34 cellular contexts compared by ENCODE assay signal in the genomic region with DNA sequence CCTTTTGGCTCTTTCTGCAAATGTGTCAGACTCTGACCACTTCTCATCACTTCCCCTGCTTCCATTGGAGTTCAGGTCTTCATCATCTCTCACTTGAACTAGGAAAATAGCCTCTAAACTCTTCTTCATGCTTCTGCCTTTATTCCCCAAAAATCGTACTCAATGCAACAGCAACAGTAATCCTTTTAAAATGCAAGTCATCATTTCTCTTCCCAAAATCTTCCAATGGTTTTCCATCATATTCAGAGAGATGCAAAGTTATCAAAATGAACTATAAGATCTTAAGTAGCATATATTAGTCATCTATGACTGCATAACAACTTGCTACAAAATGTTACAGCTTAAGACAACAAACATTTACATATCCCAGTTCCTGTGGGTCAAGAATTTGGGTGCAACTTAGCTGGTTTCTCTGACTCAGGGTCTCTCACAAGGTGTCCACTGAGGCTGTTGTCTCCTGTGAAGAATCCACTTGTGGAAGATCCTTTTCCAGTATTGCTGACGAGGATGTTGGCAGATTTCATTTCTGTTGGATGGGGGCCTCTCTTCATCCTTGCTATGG. TPM values are rescaled to one million over a fixed set of nuclear protein-coding genes. Genes with fewer than 3 reads are reported as not detected.
DNase-seq lines count a peak whose midpoint lies in the region; FAIRE-seq and TF ChIP-seq lines count a peak whose summit lies in the region.
"Had no signal": no experiment of that assay in that cellular context is flagged by ENCODE, and none has a peak within 500 bp of the region (broad histone marks: within the 10 kb centered on the region; RNA-seq: fewer than 3 reads in every experiment).

No MANE protein-coding gene starts in this region.

- no peaks in the 10 kb centered on the region for H4K20me1 ChIP-seq in astrocyte (ENCODE audit: insufficient read depth, low read length)

- H3K4me1 Mint-ChIP-seq in astrocyte (ENCODE audit: low read depth, unreplicated experiment) = peaks cover 14% of the 10 kb centered on the region
- H3K4me1 Mint-ChIP-seq: activated naive CD4-positive, alpha-beta T cell treated with anti-CD3 and anti-CD28 coated beads, Interleukin-2, amount 10 ng/mL, durations not matched to agents 7 days and 5 days; naive B cell; stimulated activated naive B cell treated with anti-CD40 and anti-IgM and Interleukin-4, amounts not matched to agents 10 μg/mL and 1 μg/mL and 100 μg/mL, for 72 hours had no signal

- no peak overlapping the region for H2AFZ ChIP-seq in astrocyte (ENCODE audit: low read depth, low read length)

- FAIRE-seq in astrocyte (lab: Jason Lieb, UNC) = no peak
- FAIRE-seq: G401.6, kidney had no signal

- no peaks in the 10 kb centered on the region for H3K36me3 Mint-ChIP-seq in astrocyte (ENCODE audit: low read depth, unreplicated experiment)
- H3K36me3 Mint-ChIP-seq: activated CD4-positive, alpha-beta memory T cell treated with anti-CD3 and anti-CD28 coated beads for 36 hours; activated naive CD4-positive, alpha-beta T cell treated with anti-CD3 and anti-CD28 coated beads, Interleukin-2, amount 10 ng/mL, durations not matched to agents 7 days and 5 days; naive B cell; stimulated activated naive B cell treated with anti-CD40 and anti-IgM and Interleukin-4, amounts not matched to agents 10 μg/mL and 1 μg/mL and 100 μg/mL, for 72 hours had no signal

- no peak overlapping the region for H3K27ac Mint-ChIP-seq in astrocyte (ENCODE audit: unreplicated experiment)
- H3K27ac Mint-ChIP-seq: activated CD4-positive, alpha-beta memory T cell treated with anti-CD3 and anti-CD28 coated beads for 36 hours; activated naive CD4-positive, alpha-beta T cell treated with anti-CD3 and anti-CD28 coated beads, Interleukin-2, amount 10 ng/mL, durations not matched to agents 7 days and 5 days; H9; naive B cell; stimulated activated naive B cell treated with anti-CD40 and anti-IgM and Interleukin-4, amounts not matched to agents 10 μg/mL and 1 μg/mL and 100 μg/mL, for 72 hours had no signal

- no peaks in the 10 kb centered on the region for H3K79me2 ChIP-seq in astrocyte (ENCODE audit: insufficient read depth, low read length)

- H3K4me3 ChIP-seq in astrocyte (ENCODE audit: insufficient read depth, low read depth, low read length) = no peak overlapping the region
- no peak overlapping the region for H3K4me3 ChIP-seq in fibroblast of the aortic adventitia (ENCODE audit: low read depth, low read length)
- H3K4me3 ChIP-seq: cardiac muscle cell, colonic mucosa, psoas muscle had no signal

- no peak overlapping the region for H3K4me3 Mint-ChIP-seq in astrocyte (ENCODE audit: unreplicated experiment)
- H3K4me3 Mint-ChIP-seq: activated CD4-positive, alpha-beta memory T cell treated with anti-CD3 and anti-CD28 coated beads for 36 hours; activated naive CD4-positive, alpha-beta T cell treated with anti-CD3 and anti-CD28 coated beads, Interleukin-2, amount 10 ng/mL, durations not matched to agents 7 days and 5 days; H9; naive B cell; stimulated activated naive B cell treated with anti-CD40 and anti-IgM and Interleukin-4, amounts not matched to agents 10 μg/mL and 1 μg/mL and 100 μg/mL, for 72 hours had no signal

- H3K4me2 ChIP-seq in astrocyte (ENCODE audit: low read length) = peak overlapping the region; percentile 66

- no peaks in the 10 kb centered on the region for H3K27me3 Mint-ChIP-seq in astrocyte (ENCODE audit: low read depth, unreplicated experiment)
- H3K27me3 Mint-ChIP-seq: activated CD4-positive, alpha-beta memory T cell treated with anti-CD3 and anti-CD28 coated beads for 36 hours; activated naive CD4-positive, alpha-beta T cell treated with anti-CD3 and anti-CD28 coated beads, Interleukin-2, amount 10 ng/mL, durations not matched to agents 7 days and 5 days; naive B cell; stimulated activated naive B cell treated with anti-CD40 and anti-IgM and Interleukin-4, amounts not matched to agents 10 μg/mL and 1 μg/mL and 100 μg/mL, for 72 hours had no signal

- peak overlapping the region; percentile 49 for H3K27ac ChIP-seq in astrocyte (ENCODE audit: low read depth, low read length)
- H3K27ac ChIP-seq: C4-2B, cardiac muscle cell, colonic mucosa, psoas muscle had no signal

- TF ChIP-seq CTCF in astrocyte (IDR thresholded peaks at IDR 0.05; ENCODE audit: insufficient read depth, low read depth, low read length) (no peak), fibroblast of the aortic adventitia (IDR thresholded peaks at IDR 0.05; ENCODE audit: insufficient read depth, low read length) (no peak), GM10248 (IDR thresholded peaks at IDR 0.05; ENCODE audit: control extremely low read depth, extremely low read depth, low read depth, missing control alignments) (no peak)

- peaks cover 11% of the 10 kb centered on the region for H3K4me1 ChIP-seq in astrocyte (ENCODE audit: insufficient read depth, low read length)
- H3K4me1 ChIP-seq: colonic mucosa, psoas muscle had no signal

- CTCF ChIA-PET in GM10248 (lab: Yijun Ruan, JAX) = no interaction called here

- peak; percentile 12 for DNase-seq in HT1080 (ENCODE audit: low read depth)
- DNase-seq in astrocyte (ENCODE audit: low read depth) = peak; percentile 32
- DNase-seq in fibroblast of the aortic adventitia (ENCODE audit: low read depth) = peak; percentile 13
- DNase-seq in renal cortical epithelial cell (ENCODE audit: low read depth) = peak; percentile 6
- DNase-seq in GM10248 (ENCODE audit: extremely low spot score) = no peak
- DNase-seq in SIG-M5 treated with dmso at 0.1 percent for 504 hours (lab: John Stamatoyannopoulos, UW; ENCODE audit: unreplicated experiment) = no peak
- DNase-seq in DMS53 treated with DMSO at 0.1 percent for 48 hours (lab: John Stamatoyannopoulos, UW; ENCODE audit: unreplicated experiment) = no peak
- DNase-seq: activated CD4-positive, alpha-beta memory T cell treated with anti-CD3 and anti-CD28 coated beads for 36 hours; activated CD4-positive, CD25-positive, alpha-beta regulatory T cell treated with anti-CD3 and anti-CD28 coated beads, Interleukin-2, amount 50 U/mL, for 72 hours; activated CD8-positive, alpha-beta memory T cell treated with anti-CD3 and anti-CD28 coated beads, Interleukin-2, amount 50 U/mL, for 4 hours; activated naive CD4-positive, alpha-beta T cell treated with anti-CD3 and anti-CD28 coated beads, Interleukin-2, amount 10 ng/mL, durations not matched to agents 7 days and 5 days; amniotic stem cell; colonic mucosa; COR-L47; effector CD4-positive, alpha-beta T cell; H9; head of caudate nucleus; kidney; left ventricle myocardium superior; midbrain; naive B cell; NCI-H1105; NCI-H187; NCI-H2171 treated with DMSO at 0.1 percent for 48 hours; NCI-H524; occipital lobe; psoas muscle; stimulated activated naive B cell treated with anti-CD40 and anti-IgM and Interleukin-4, amounts not matched to agents 10 μg/mL and 1 μg/mL and 100 μg/mL, for 72 hours; substantia nigra; T-helper 2 cell; trophoblast cell had no signal

- no peaks in the 10 kb centered on the region for H3K9me3 ChIP-seq in astrocyte (ENCODE audit: insufficient read depth, low read depth, low read length)
- H3K9me3 ChIP-seq: colonic mucosa, psoas muscle had no signal

- POLR2A ChIA-PET in GM10248 (lab: Yijun Ruan, JAX) = no interaction called here

- peak overlapping the region; percentile 24 for H3K9ac ChIP-seq in astrocyte (ENCODE audit: low read length)

- no peaks in the 10 kb centered on the region for H3K9me3 Mint-ChIP-seq in astrocyte (ENCODE audit: unreplicated experiment)
- H3K9me3 Mint-ChIP-seq: activated CD4-positive, alpha-beta memory T cell treated with anti-CD3 and anti-CD28 coated beads for 36 hours; H9 had no signal

- H3K27me3 ChIP-seq in astrocyte (ENCODE audit: insufficient read depth, low read length) = no peaks in the 10 kb centered on the region
- H3K27me3 ChIP-seq: cardiac muscle cell, colonic mucosa had no signal

- H3K36me3 ChIP-seq in astrocyte (ENCODE audit: insufficient read depth, low read length) = no peaks in the 10 kb centered on the region
- H3K36me3 ChIP-seq: cardiac muscle cell, colonic mucosa had no signal

RNA-seq across cellular contexts. Expression of a gene that starts 31.0 kb away (rescaled TPM):
- 9.3 and 9.5 TPM in 2 replicates for total RNA-seq in HT1080 (2014; rRNA removed; shearing (Covaris generic))
- 5.8 and 6.5 TPM in 2 replicates for polyA plus RNA-seq in HT1080 (2015; cell fraction: cytosol; rRNA removed)
- polyA plus RNA-seq in HT1080 (2015; cell fraction: nucleus; rRNA removed) = 10.6 and 10.8 TPM in 2 replicates
- 12.5 and 12.6 TPM in 2 replicates for total RNA-seq in astrocyte
- total RNA-seq in fibroblast of the aortic adventitia (ENCODE audit: low replicate concordance) = 5.8 and 75.7 TPM in 2 replicates
- total RNA-seq in renal cortical epithelial cell = 2.3 and 3.0 TPM in 2 replicates

Comparison
In these comparisons a context has a peak if more than half of its experiments do, and no peak if none do; other contexts are left out.
1. DNase-seq: peak in HT1080 (single experiment), astrocyte (single experiment), fibroblast of the aortic adventitia (single experiment) and renal cortical epithelial cell (single experiment); none in GM10248 (single experiment), SIG-M5 treated with dmso at 0.1 percent for 504 hours (single experiment) and DMS53 treated with DMSO at 0.1 percent for 48 hours (single experiment).